ENCODE assay signal across 24 cellular contexts in the genomic region with DNA sequence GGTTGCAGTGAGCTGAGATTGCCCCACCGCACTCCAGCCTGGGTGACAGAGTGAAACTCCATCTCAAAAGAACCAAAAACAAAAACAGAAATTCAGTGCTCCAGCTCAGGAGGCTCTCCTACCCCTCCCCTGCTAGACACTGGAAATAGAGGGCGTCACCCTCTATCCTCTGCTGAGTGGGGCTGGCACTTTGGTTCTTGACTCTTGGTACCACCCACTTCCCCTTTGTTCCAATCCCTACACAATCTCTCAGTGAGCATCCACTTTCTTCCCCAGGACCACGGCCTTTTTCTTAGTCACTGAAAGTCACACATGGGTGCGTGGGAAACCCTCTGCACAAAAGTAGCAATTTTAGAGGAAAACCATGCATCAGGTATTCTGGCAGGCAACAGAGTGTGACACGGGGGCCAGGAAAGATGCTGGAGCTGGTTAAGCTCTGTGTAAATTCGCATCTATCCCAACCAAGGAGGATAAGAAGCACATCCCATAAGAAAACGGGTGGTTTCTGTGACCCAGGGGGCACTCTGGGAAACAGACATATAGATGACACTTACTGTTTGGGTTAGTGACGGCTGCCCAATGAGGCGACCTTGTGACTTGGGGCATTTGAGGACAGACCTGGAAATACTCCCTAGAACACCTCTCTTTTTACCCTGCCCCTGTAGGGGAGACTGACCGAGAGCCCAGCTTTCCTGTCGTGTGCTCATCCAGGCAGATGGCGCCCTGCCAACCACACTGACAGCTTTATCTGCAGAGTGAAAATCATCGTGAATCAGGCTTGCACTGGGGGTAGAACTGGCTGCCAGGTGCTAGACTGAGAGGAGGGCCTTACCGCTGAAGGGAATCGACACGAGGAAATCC. TPM values are rescaled to one million over a fixed set of nuclear protein-coding genes. Genes with fewer than 3 reads are reported as not detected.
DNase-seq lines count a peak whose midpoint lies in the region; ATAC-seq and TF ChIP-seq lines count a peak whose summit lies in the region.
"Had no signal": no experiment of that assay in that cellular context is flagged by ENCODE, and none has a peak within 500 bp of the region (broad histone marks: within the 10 kb centered on the region; RNA-seq: fewer than 3 reads in every experiment).

No MANE protein-coding gene starts in this region.

- intact Hi-C loops in left ventricle myocardium inferior (cut with micrococcal nuclease) (no loop called here), upper lobe of right lung (cut with DNase I) (no loop called here), natural killer cell (cut with micrococcal nuclease) (no loop called here)

- H3K4me3 ChIP-seq in right atrium auricular region, result no peak overlapping the region
- no peak overlapping the region for H3K4me3 ChIP-seq in left ventricle myocardium inferior
- no peak overlapping the region for H3K4me3 ChIP-seq in SK-N-SH (ENCODE audit: low read depth in 2 of 2, low read length in 1 of 2)
- no peak overlapping the region for H3K4me3 ChIP-seq in upper lobe of right lung
- H3K4me3 ChIP-seq: esophagus squamous epithelium, PC-9, sigmoid colon had no signal

- peaks cover 99% of the 10 kb centered on the region for H3K79me2 ChIP-seq in SK-N-SH (ENCODE audit: insufficient read depth)

- H3F3A ChIP-seq in SK-N-SH (replicated peaks; ENCODE audit: insufficient read depth), result peaks cover under 1% of the 10 kb centered on the region

- H3K4me2 ChIP-seq in SK-N-SH, result no peak overlapping the region
- H3K4me2 ChIP-seq: PC-9 had no signal

- H3K9me3 Mint-ChIP-seq in natural killer cell, result no peaks in the 10 kb centered on the region
- H3K9me3 Mint-ChIP-seq: activated T-helper 17 cell treated with anti-CD3 and anti-CD28 coated beads, Interleukin-2, amount 50 U/mL, for 72 hours; brain; CD4-positive, alpha-beta T cell; nephron; T-cell had no signal

- no peaks in the 10 kb centered on the region for H3K27me3 ChIP-seq in right atrium auricular region
- H3K27me3 ChIP-seq in left ventricle myocardium inferior (ENCODE audit: low read depth), result peaks cover 28% of the 10 kb centered on the region
- no peaks in the 10 kb centered on the region for H3K27me3 ChIP-seq in SK-N-SH (ENCODE audit: insufficient read depth)
- no peaks in the 10 kb centered on the region for H3K27me3 ChIP-seq in upper lobe of right lung
- H3K27me3 ChIP-seq: esophagus squamous epithelium had no signal

- H4K20me1 ChIP-seq in SK-N-SH (ENCODE audit: insufficient read depth), result peaks cover 31% of the 10 kb centered on the region; the same call in 1 of the 2 replicates

- no peak overlapping the region for H3K27ac ChIP-seq in right atrium auricular region
- no peak overlapping the region for H3K27ac ChIP-seq in left ventricle myocardium inferior (replicated peaks)
- no peak overlapping the region for H3K27ac ChIP-seq in SK-N-SH (ENCODE audit: low read depth in 2 of 2, low read length in 1 of 2)
- no peak overlapping the region for H3K27ac ChIP-seq in upper lobe of right lung
- H3K27ac ChIP-seq: esophagus squamous epithelium, PC-9, sigmoid colon had no signal

- no peaks in the 10 kb centered on the region for H3K9me3 ChIP-seq in right atrium auricular region
- no peaks in the 10 kb centered on the region for H3K9me3 ChIP-seq in left ventricle myocardium inferior (replicated peaks)
- H3K9me3 ChIP-seq in SK-N-SH, result no peaks in the 10 kb centered on the region
- no peaks in the 10 kb centered on the region for H3K9me3 ChIP-seq in upper lobe of right lung
- H3K9me3 ChIP-seq: esophagus squamous epithelium, sigmoid colon had no signal

- no peaks in the 10 kb centered on the region for H3K4me1 ChIP-seq in right atrium auricular region
- no peaks in the 10 kb centered on the region for H3K4me1 ChIP-seq in left ventricle myocardium inferior
- peaks cover under 1 to 10% of the 10 kb centered on the region in 2 experiments; a peak in 2 of 4 replicates for H3K4me1 ChIP-seq in SK-N-SH (ENCODE audit: control insufficient read depth in 1 of 2, insufficient read depth in 2 of 2, low read depth in 1 of 2, low read length in 1 of 2)
- H3K4me1 ChIP-seq in upper lobe of right lung, result no peaks in the 10 kb centered on the region
- H3K4me1 ChIP-seq: esophagus squamous epithelium, sigmoid colon had no signal

- no peaks in the 10 kb centered on the region for H3K27me3 Mint-ChIP-seq in natural killer cell (ENCODE audit: low read depth in 2 of 2)
- H3K27me3 Mint-ChIP-seq: activated CD4-positive, alpha-beta T cell treated with anti-CD3 and anti-CD28 coated beads for 36 hours; activated T-helper 17 cell treated with anti-CD3 and anti-CD28 coated beads, Interleukin-2, amount 50 U/mL, for 72 hours; brain; CD4-positive, alpha-beta T cell; T-cell had no signal

- no peak overlapping the region for H3K9ac ChIP-seq in SK-N-SH

- no peaks in the 10 kb centered on the region for H3K9me2 ChIP-seq in SK-N-SH

- H3K27ac Mint-ChIP-seq in natural killer cell, result no peak overlapping the region
- H3K27ac Mint-ChIP-seq: activated CD4-positive, alpha-beta T cell treated with anti-CD3 and anti-CD28 coated beads for 36 hours; activated T-helper 17 cell treated with anti-CD3 and anti-CD28 coated beads, Interleukin-2, amount 50 U/mL, for 72 hours; CD4-positive, alpha-beta T cell; T-cell had no signal

- TF ChIP-seq POLR2A in erythroblast (IDR thresholded peaks at IDR 0.05; ENCODE audit: low read length), result no peak

- POLR2A ChIA-PET in SK-N-SH (lab: Yijun Ruan, JAX), result no interaction called here

- no peak overlapping the region for H3K4me3 Mint-ChIP-seq in natural killer cell
- H3K4me3 Mint-ChIP-seq: activated CD4-positive, alpha-beta T cell treated with anti-CD3 and anti-CD28 coated beads for 36 hours; activated T-helper 17 cell treated with anti-CD3 and anti-CD28 coated beads, Interleukin-2, amount 50 U/mL, for 72 hours; brain; CD4-positive, alpha-beta T cell; nephron; T-cell had no signal

- CTCF ChIA-PET in SK-N-SH (lab: Yijun Ruan, JAX), result interaction anchor here (1.0 to 1.1 kb wide), 2 partner anchors 9 to 14 kb away, joined by 3 read pairs; no protein-coding TSS in a partner anchor

- H3K36me3 Mint-ChIP-seq in natural killer cell, result no peaks in the 10 kb centered on the region
- H3K36me3 Mint-ChIP-seq: T-cell had no signal

- ATAC-seq in upper lobe of right lung, result peak; percentile 37
- no peak for ATAC-seq in natural killer cell
- no peak for ATAC-seq in HG03469 (IDR thresholded peaks at IDR 0.05; ENCODE audit: unreplicated experiment)
- ATAC-seq: activated CD4-positive, alpha-beta T cell treated with anti-CD3 and anti-CD28 coated beads for 36 hours; activated T-helper 17 cell treated with anti-CD3 and anti-CD28 coated beads, Interleukin-2, amount 50 U/mL, for 72 hours; T-cell had no signal

- TF ChIP-seq RAD21 in SK-N-SH (IDR thresholded peaks at IDR 0.05; ENCODE audit: low read length), result no peak

- H2AFZ ChIP-seq in SK-N-SH (ENCODE audit: low read depth), result no peak overlapping the region
- H2AFZ ChIP-seq: PC-9 had no signal

- DNase-seq in right atrium auricular region (ENCODE audit: low spot score), result peak; percentile 44
- no peak for DNase-seq in left ventricle myocardium inferior
- peak; percentile 48 for DNase-seq in SK-N-SH
- DNase-seq in erythroblast (lab: John Stamatoyannopoulos, UW), result peak; percentile 54 to 77
- peak; percentile 37 for DNase-seq in upper lobe of right lung
- DNase-seq in natural killer cell, result no peak
- DNase-seq in COR-L47 (lab: John Stamatoyannopoulos, UW), result no peak
- DNase-seq: activated CD4-positive, alpha-beta T cell treated with anti-CD3 and anti-CD28 coated beads for 36 hours; activated CD8-positive, alpha-beta memory T cell treated with anti-CD3 and anti-CD28 coated beads, Interleukin-2, amount 50 U/mL, for 4 hours; CD4-positive, alpha-beta T cell; esophagus squamous epithelium; IMR-90; NCI-H1417 treated with DMSO at 0.1 percent for 48 hours; NCI-H2081 treated with DMSO at 0.1 percent for 48 hours; PC-9; posterior cingulate gyrus; SIG-M5; T-cell; trophoblast cell had no signal

- TF ChIP-seq CTCF in right atrium auricular region (IDR thresholded peaks at IDR 0.05) (no peak), left ventricle myocardium inferior (IDR thresholded peaks at IDR 0.05; ENCODE audit: borderline replicate concordance) (no peak), SK-N-SH (IDR thresholded peaks at IDR 0.05) (no peak), upper lobe of right lung (IDR thresholded peaks at IDR 0.05) (no peak), natural killer cell (IDR thresholded peaks at IDR 0.05) (no peak)

- 90% methylated on average over 15 of the region's 16 CpGs for WGBS in SK-N-SH (ENCODE audit: low lambda C conversion rate)

- TF ChIP-seq EP300 in SK-N-SH (IDR thresholded peaks at IDR 0.05; ENCODE audit: borderline replicate concordance in 1 of 2, low read depth in 1 of 2, low read length in 1 of 2), result no peak

- no peaks in the 10 kb centered on the region for H3K36me3 ChIP-seq in right atrium auricular region
- H3K36me3 ChIP-seq in left ventricle myocardium inferior, result no peaks in the 10 kb centered on the region
- peaks cover 43 to 57% of the 10 kb centered on the region in 2 experiments for H3K36me3 ChIP-seq in SK-N-SH (replicated peaks in 1 of 2; ENCODE audit: control insufficient read depth in 1 of 2, insufficient read depth in 2 of 2, low read length in 1 of 2)
- no peaks in the 10 kb centered on the region for H3K36me3 ChIP-seq in upper lobe of right lung
- H3K36me3 ChIP-seq: sigmoid colon had no signal

- peaks cover 0 to 4% of the 10 kb centered on the region in 2 donors for H3K4me1 Mint-ChIP-seq in natural killer cell
- H3K4me1 Mint-ChIP-seq: activated CD4-positive, alpha-beta T cell treated with anti-CD3 and anti-CD28 coated beads for 36 hours; nephron; T-cell had no signal

TF ChIP-seq in SK-N-SH, 30 proteins besides CTCF, POLR2A, EP300 and RAD21:
- no peak for TF ChIP-seq NRF1 (IDR thresholded peaks at IDR 0.05; ENCODE audit: low read depth, low read length)
- TF ChIP-seq NFIC (IDR thresholded peaks at IDR 0.05; ENCODE audit: borderline replicate concordance), result peak; percentile 23; the same call in 1 of the 2 replicates
- no peak for TF ChIP-seq MEF2A (IDR thresholded peaks at IDR 0.05; ENCODE audit: borderline replicate concordance, low read depth)
- TF ChIP-seq, protein P1, sequence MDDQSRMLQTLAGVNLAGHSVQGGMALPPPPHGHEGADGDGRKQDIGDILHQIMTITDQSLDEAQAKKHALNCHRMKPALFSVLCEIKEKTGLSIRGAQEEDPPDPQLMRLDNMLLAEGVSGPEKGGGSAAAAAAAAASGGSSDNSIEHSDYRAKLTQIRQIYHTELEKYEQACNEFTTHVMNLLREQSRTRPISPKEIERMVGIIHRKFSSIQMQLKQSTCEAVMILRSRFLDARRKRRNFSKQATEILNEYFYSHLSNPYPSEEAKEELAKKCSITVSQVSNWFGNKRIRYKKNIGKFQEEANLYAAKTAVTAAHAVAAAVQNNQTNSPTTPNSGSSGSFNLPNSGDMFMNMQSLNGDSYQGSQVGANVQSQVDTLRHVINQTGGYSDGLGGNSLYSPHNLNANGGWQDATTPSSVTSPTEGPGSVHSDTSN (IDR thresholded peaks at IDR 0.05), result no peak
TF ChIP-seq in SK-N-SH: peak in this region for 1.

RNA-seq across cellular contexts. Expression of a gene that starts 7.7 kb away (rescaled TPM):
- under 1 TPM; 0.16 to 0.37 TPM for total RNA-seq in right atrium auricular region
- 0.36 TPM for total RNA-seq in left ventricle myocardium inferior
- polyA plus RNA-seq in SK-N-SH (2012; rRNA removed), result 13.2 and 16.5 TPM in 2 replicates
- polyA plus RNA-seq in SK-N-SH (2012; cell fraction: cytosol; rRNA removed), result 7.6 and 9.8 TPM in 2 replicates
- 45.0 and 52.3 TPM in 2 replicates for polyA plus RNA-seq in SK-N-SH (2012; cell fraction: nucleus; rRNA removed)
- 1.2 TPM for total RNA-seq in upper lobe of right lung
- 1 to 10 TPM in 2 of 3 donors, under 1 TPM in 1; 0.87 to 3.2 (median 1.5) TPM for total RNA-seq in natural killer cell

Comparison
In these comparisons a context has a peak if more than half of its experiments do, and no peak if none do; other contexts are left out.
1. DNase-seq: peak in right atrium auricular region (single experiment), SK-N-SH (single experiment), erythroblast (2 of 2) and upper lobe of right lung (single experiment); none in left ventricle myocardium inferior (single experiment), natural killer cell (single experiment) and COR-L47 (single experiment).